Comparison of ENCODE assay signal across 35 cellular contexts in genomic region chr1:100611086-100611485, GRCh38.
"Had no signal": no experiment of that assay in that cellular context is flagged by ENCODE, and none has a peak within 500 bp of the region (broad histone marks: within the 10 kb centered on the region; RNA-seq: fewer than 3 reads in every experiment).

No MANE protein-coding gene starts in this region.

- H3K9ac ChIP-seq: KMS-11 had no signal

- H3K4me1 Mint-ChIP-seq: activated B cell treated with CpG ODN at 0.5 μM for 24 hours had no signal

- H3K27ac Mint-ChIP-seq: activated B cell treated with CpG ODN at 0.5 μM for 24 hours; activated CD8-positive, alpha-beta T cell treated with anti-CD3 and anti-CD28 coated beads for 36 hours; activated naive CD8-positive, alpha-beta T cell treated with anti-CD3 and anti-CD28 coated beads for 36 hours; activated T-cell treated with anti-CD3 and anti-CD28 coated beads, Interleukin-2, amount 50 U/mL, for 72 hours; activated T-helper 17 cell treated with anti-CD3 and anti-CD28 coated beads, Interleukin-2, amount 50 U/mL, for 72 hours had no signal

- H3K27ac ChIP-seq: KMS-11, VCaP had no signal

- H3K4me3 Mint-ChIP-seq: activated B cell treated with CpG ODN at 0.5 μM for 24 hours; activated CD8-positive, alpha-beta T cell treated with anti-CD3 and anti-CD28 coated beads for 36 hours; activated naive CD8-positive, alpha-beta T cell treated with anti-CD3 and anti-CD28 coated beads for 36 hours; activated T-cell treated with anti-CD3 and anti-CD28 coated beads, Interleukin-2, amount 50 U/mL, for 72 hours; activated T-helper 17 cell treated with anti-CD3 and anti-CD28 coated beads, Interleukin-2, amount 50 U/mL, for 72 hours had no signal

- DNase-seq: activated B cell treated with CpG ODN at 0.5 μM for 24 hours; activated CD4-positive, alpha-beta T cell treated with anti-CD3 and anti-CD28 coated beads for 48 hours; activated CD4-positive, alpha-beta T cell treated with anti-CD3 and anti-CD28 coated beads, Interleukin-2, amount 50 U/mL, for 4 hours; activated CD4-positive, CD25-positive, alpha-beta regulatory T cell treated with anti-CD3 and anti-CD28 coated beads, Interleukin-2, amount 50 U/mL, for 72 hours; activated CD8-positive, alpha-beta T cell treated with anti-CD3 and anti-CD28 coated beads for 36 hours; activated effector memory CD4-positive, alpha-beta T cell treated with anti-CD3 and anti-CD28 coated beads, Interleukin-2, amount 50 U/mL, for 16 hours; activated naive CD4-positive, alpha-beta T cell; activated naive CD4-positive, alpha-beta T cell treated with anti-CD3 and anti-CD28 coated beads, Interleukin-2, amount 50 U/mL, for 16 hours; activated naive CD8-positive, alpha-beta T cell treated with anti-CD3 and anti-CD28 coated beads for 36 hours; activated T-cell treated with anti-CD3 and anti-CD28 coated beads, Interleukin-2, amount 50 U/mL, for 1 hour; activated T-cell treated with anti-CD3 and anti-CD28 coated beads, Interleukin-2, amount 50 U/mL, for 72 hours; amniotic stem cell; aorta; caudate nucleus; cerebellar nuclear complex; MM.1S; MV-4-11; NCI-H1092; NCI-H146; NCI-H187; NCI-H2029 treated with DMSO at 0.1 percent for 48 hours; NCI-H2107; NCI-H510A; NCI-H526; NCI-H748 treated with DMSO at 0.1 percent for 48 hours; NK-92 treated with Interleukin-12 subunit alpha and Interleukin-12 subunit beta, amount 100 ng/mL, for 24 hours; PC-3; Right ventricle myocardium superior; SW 1271; T-helper 1 cell; T-helper 2 cell; T-helper 9 cell had no signal

- H3K9me3 Mint-ChIP-seq: activated B cell treated with CpG ODN at 0.5 μM for 24 hours; activated CD8-positive, alpha-beta T cell treated with anti-CD3 and anti-CD28 coated beads for 36 hours; activated naive CD8-positive, alpha-beta T cell treated with anti-CD3 and anti-CD28 coated beads for 36 hours; activated T-cell treated with anti-CD3 and anti-CD28 coated beads, Interleukin-2, amount 50 U/mL, for 72 hours; activated T-helper 17 cell treated with anti-CD3 and anti-CD28 coated beads, Interleukin-2, amount 50 U/mL, for 72 hours had no signal

- ATAC-seq: activated CD8-positive, alpha-beta T cell treated with anti-CD3 and anti-CD28 coated beads for 36 hours; activated T-cell treated with anti-CD3 and anti-CD28 coated beads, Interleukin-2, amount 50 U/mL, for 72 hours; activated T-helper 17 cell treated with anti-CD3 and anti-CD28 coated beads, Interleukin-2, amount 50 U/mL, for 72 hours; PC-3 had no signal

- H3K36me3 Mint-ChIP-seq: activated naive CD8-positive, alpha-beta T cell treated with anti-CD3 and anti-CD28 coated beads for 36 hours had no signal

- H3K4me2 ChIP-seq: KMS-11 had no signal
